In the genomic region with DNA sequence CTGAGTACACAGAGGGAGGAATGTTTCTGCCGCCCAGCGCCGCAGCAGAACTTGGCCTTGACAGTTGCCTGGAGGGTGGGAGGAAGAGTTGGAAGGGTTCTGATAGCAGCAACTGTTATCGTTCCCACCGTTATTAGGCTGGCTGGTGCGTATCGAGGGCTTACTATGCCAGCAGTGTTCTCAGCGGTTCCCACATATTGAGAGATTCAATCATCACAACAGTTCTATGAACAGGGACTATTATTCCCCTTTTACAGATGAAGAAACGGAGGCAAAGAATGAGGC, we compare ENCODE assay signal across 30 cellular contexts.
"Had no signal": no experiment of that assay in that cellular context is flagged by ENCODE, and none has a peak within 500 bp of the region (broad histone marks: within the 10 kb centered on the region; RNA-seq: fewer than 3 reads in every experiment).

No MANE protein-coding gene starts in this region.

- FAIRE-seq: bronchial epithelial cell, colon had no signal

- DNase-seq: activated CD4-positive, alpha-beta memory T cell treated with anti-CD3 and anti-CD28 coated beads, Interleukin-2, amount 10 ng/mL, durations not matched to agents 7 days and 5 days; activated CD4-positive, alpha-beta T cell treated with anti-CD3 and anti-CD28 coated beads for 1 hour; activated CD4-positive, alpha-beta T cell treated with anti-CD3 and anti-CD28 coated beads for 4 hours; activated CD4-positive, alpha-beta T cell treated with anti-CD3 and anti-CD28 coated beads, Interleukin-2, amount 10 ng/mL, durations not matched to agents 7 days and 5 days; activated CD4-positive, alpha-beta T cell treated with anti-CD3 and anti-CD28 coated beads, Interleukin-2, amount 50 U/mL, for 4 hours; activated CD8-positive, alpha-beta memory T cell treated with anti-CD3 and anti-CD28 coated beads, Interleukin-2, amount 50 U/mL, for 48 hours; activated gamma-delta T cell; activated naive CD4-positive, alpha-beta T cell; activated naive CD4-positive, alpha-beta T cell treated with anti-CD3 and anti-CD28 coated beads, Interleukin-2, amount 10 ng/mL, durations not matched to agents 7 days and 5 days; activated naive CD8-positive, alpha-beta T cell treated with anti-CD3 and anti-CD28 coated beads, Interleukin-2, amount 10 ng/mL, durations not matched to agents 7 days and 5 days; activated T-cell treated with anti-CD3 and anti-CD28 coated beads for 4 hours; activated T-cell treated with anti-CD3 and anti-CD28 coated beads, Interleukin-2, amount 50 U/mL, for 24 hours; activated T-cell treated with anti-CD3 and anti-CD28 coated beads, Interleukin-2, amount 50 U/mL, for 72 hours; brain microvascular endothelial cell; cortex of kidney; dermis blood vessel endothelial cell; effector CD4-positive, alpha-beta T cell; effector memory CD8-positive, alpha-beta T cell; erythroblast; foreskin keratinocyte; gastrocnemius medialis; glutamatergic neuron; heart left ventricle; T-helper 2 cell had no signal

- H3K4me3 Mint-ChIP-seq: activated CD4-positive, alpha-beta memory T cell treated with anti-CD3 and anti-CD28 coated beads, Interleukin-2, amount 10 ng/mL, durations not matched to agents 7 days and 5 days; activated CD4-positive, alpha-beta T cell treated with anti-CD3 and anti-CD28 coated beads, Interleukin-2, amount 10 ng/mL, durations not matched to agents 7 days and 5 days; activated naive CD4-positive, alpha-beta T cell treated with anti-CD3 and anti-CD28 coated beads, Interleukin-2, amount 10 ng/mL, durations not matched to agents 7 days and 5 days; activated naive CD8-positive, alpha-beta T cell treated with anti-CD3 and anti-CD28 coated beads, Interleukin-2, amount 10 ng/mL, durations not matched to agents 7 days and 5 days; activated T-cell treated with anti-CD3 and anti-CD28 coated beads, Interleukin-2, amount 50 U/mL, for 24 hours; activated T-cell treated with anti-CD3 and anti-CD28 coated beads, Interleukin-2, amount 50 U/mL, for 72 hours; central memory CD8-positive, alpha-beta T cell; effector memory CD8-positive, alpha-beta T cell had no signal

- H3K27ac Mint-ChIP-seq: activated CD4-positive, alpha-beta memory T cell treated with anti-CD3 and anti-CD28 coated beads, Interleukin-2, amount 10 ng/mL, durations not matched to agents 7 days and 5 days; activated CD4-positive, alpha-beta T cell treated with anti-CD3 and anti-CD28 coated beads, Interleukin-2, amount 10 ng/mL, durations not matched to agents 7 days and 5 days; activated naive CD4-positive, alpha-beta T cell treated with anti-CD3 and anti-CD28 coated beads, Interleukin-2, amount 10 ng/mL, durations not matched to agents 7 days and 5 days; activated naive CD4-positive, alpha-beta T cell treated with anti-CD3 and anti-CD28 coated beads, Interleukin-2, amount 50 U/mL, for 72 hours; activated naive CD8-positive, alpha-beta T cell treated with anti-CD3 and anti-CD28 coated beads, Interleukin-2, amount 10 ng/mL, durations not matched to agents 7 days and 5 days; activated T-cell treated with anti-CD3 and anti-CD28 coated beads, Interleukin-2, amount 50 U/mL, for 24 hours; activated T-cell treated with anti-CD3 and anti-CD28 coated beads, Interleukin-2, amount 50 U/mL, for 72 hours; effector memory CD8-positive, alpha-beta T cell had no signal

- H3K36me3 Mint-ChIP-seq: activated naive CD4-positive, alpha-beta T cell treated with anti-CD3 and anti-CD28 coated beads, Interleukin-2, amount 10 ng/mL, durations not matched to agents 7 days and 5 days; activated naive CD4-positive, alpha-beta T cell treated with anti-CD3 and anti-CD28 coated beads, Interleukin-2, amount 50 U/mL, for 72 hours; activated naive CD8-positive, alpha-beta T cell treated with anti-CD3 and anti-CD28 coated beads, Interleukin-2, amount 10 ng/mL, durations not matched to agents 7 days and 5 days had no signal

- H3K9me3 ChIP-seq: ascending aorta, esophagus muscularis mucosa, gastrocnemius medialis, heart left ventricle had no signal

- ATAC-seq: activated naive CD4-positive, alpha-beta T cell treated with anti-CD3 and anti-CD28 coated beads, Interleukin-2, amount 50 U/mL, for 72 hours; activated T-cell treated with anti-CD3 and anti-CD28 coated beads, Interleukin-2, amount 50 U/mL, for 72 hours; effector memory CD8-positive, alpha-beta T cell; foreskin keratinocyte; gastrocnemius medialis; heart left ventricle had no signal

- H3K4me1 Mint-ChIP-seq: activated CD4-positive, alpha-beta memory T cell treated with anti-CD3 and anti-CD28 coated beads, Interleukin-2, amount 10 ng/mL, durations not matched to agents 7 days and 5 days; activated CD4-positive, alpha-beta T cell treated with anti-CD3 and anti-CD28 coated beads, Interleukin-2, amount 10 ng/mL, durations not matched to agents 7 days and 5 days; activated naive CD4-positive, alpha-beta T cell treated with anti-CD3 and anti-CD28 coated beads, Interleukin-2, amount 10 ng/mL, durations not matched to agents 7 days and 5 days; activated naive CD8-positive, alpha-beta T cell treated with anti-CD3 and anti-CD28 coated beads, Interleukin-2, amount 10 ng/mL, durations not matched to agents 7 days and 5 days; central memory CD8-positive, alpha-beta T cell had no signal

- H3K27me3 ChIP-seq: ascending aorta, esophagus muscularis mucosa had no signal

- H3K9me3 Mint-ChIP-seq: activated CD4-positive, alpha-beta memory T cell treated with anti-CD3 and anti-CD28 coated beads, Interleukin-2, amount 10 ng/mL, durations not matched to agents 7 days and 5 days; activated CD4-positive, alpha-beta T cell treated with anti-CD3 and anti-CD28 coated beads, Interleukin-2, amount 10 ng/mL, durations not matched to agents 7 days and 5 days; activated naive CD4-positive, alpha-beta T cell treated with anti-CD3 and anti-CD28 coated beads, Interleukin-2, amount 10 ng/mL, durations not matched to agents 7 days and 5 days; activated naive CD4-positive, alpha-beta T cell treated with anti-CD3 and anti-CD28 coated beads, Interleukin-2, amount 50 U/mL, for 72 hours; activated naive CD8-positive, alpha-beta T cell treated with anti-CD3 and anti-CD28 coated beads, Interleukin-2, amount 10 ng/mL, durations not matched to agents 7 days and 5 days; activated T-cell treated with anti-CD3 and anti-CD28 coated beads, Interleukin-2, amount 50 U/mL, for 24 hours; activated T-cell treated with anti-CD3 and anti-CD28 coated beads, Interleukin-2, amount 50 U/mL, for 72 hours; central memory CD8-positive, alpha-beta T cell; effector memory CD8-positive, alpha-beta T cell had no signal

- H3K4me1 ChIP-seq: ascending aorta, esophagus muscularis mucosa, foreskin keratinocyte, gastrocnemius medialis, heart left ventricle had no signal

- H3K4me3 ChIP-seq: ascending aorta, esophagus muscularis mucosa, gastrocnemius medialis, heart left ventricle had no signal

- H3K36me3 ChIP-seq: ascending aorta, brain microvascular endothelial cell, esophagus muscularis mucosa, gastrocnemius medialis, heart left ventricle had no signal

- H3K27ac ChIP-seq: ascending aorta, brain microvascular endothelial cell, esophagus muscularis mucosa, foreskin keratinocyte, gastrocnemius medialis, heart left ventricle had no signal
